Comparison of ENCODE assay signal across 2 cellular contexts in genomic region chr5:159303286-159303685, GRCh38.
A peak's percentile ranks its signal among the peaks of the same experiment; 100 is the strongest.
TF ChIP-seq lines count a peak whose summit lies in the region.

No MANE protein-coding gene starts in this region.

TF ChIP-seq in HepG2, 621 proteins besides CTCF, POLR2A, EP300 and RAD21:
- 0 out of 2 replicates have a peak, but pooled peaks have one; percentile 46 for TF ChIP-seq ZNF766 (CRISPR knock-in tag; IDR thresholded peaks at IDR 0.05; ENCODE audit: borderline replicate concordance)
- no peak for TF ChIP-seq ZNF704 (CRISPR knock-in tag; IDR thresholded peaks at IDR 0.05; ENCODE audit: borderline replicate concordance)

TF ChIP-seq in GM12878, 131 proteins besides CTCF, POLR2A, EP300 and RAD21:
- TF ChIP-seq YY1 (IDR thresholded peaks at IDR 0.05; ENCODE audit: low read depth, low read length) (no peak), SPI1 (IDR thresholded peaks at IDR 0.05; ENCODE audit: borderline replicate concordance, insufficient read depth, low read depth, low read length) (peak; percentile 40; the same call in 1 of the 2 replicates), MEF2A (IDR thresholded peaks at IDR 0.05; ENCODE audit: insufficient read depth, low read depth, low read length) (no peak), KAT2A (conservative IDR thresholded peaks at IDR 0.05; ENCODE audit: control insufficient read depth, low read depth, low read length) (no peak)
TF ChIP-seq in GM12878: peak in this region for 1.
